ENCODE assay signal across 26 cellular contexts in the genomic region with DNA sequence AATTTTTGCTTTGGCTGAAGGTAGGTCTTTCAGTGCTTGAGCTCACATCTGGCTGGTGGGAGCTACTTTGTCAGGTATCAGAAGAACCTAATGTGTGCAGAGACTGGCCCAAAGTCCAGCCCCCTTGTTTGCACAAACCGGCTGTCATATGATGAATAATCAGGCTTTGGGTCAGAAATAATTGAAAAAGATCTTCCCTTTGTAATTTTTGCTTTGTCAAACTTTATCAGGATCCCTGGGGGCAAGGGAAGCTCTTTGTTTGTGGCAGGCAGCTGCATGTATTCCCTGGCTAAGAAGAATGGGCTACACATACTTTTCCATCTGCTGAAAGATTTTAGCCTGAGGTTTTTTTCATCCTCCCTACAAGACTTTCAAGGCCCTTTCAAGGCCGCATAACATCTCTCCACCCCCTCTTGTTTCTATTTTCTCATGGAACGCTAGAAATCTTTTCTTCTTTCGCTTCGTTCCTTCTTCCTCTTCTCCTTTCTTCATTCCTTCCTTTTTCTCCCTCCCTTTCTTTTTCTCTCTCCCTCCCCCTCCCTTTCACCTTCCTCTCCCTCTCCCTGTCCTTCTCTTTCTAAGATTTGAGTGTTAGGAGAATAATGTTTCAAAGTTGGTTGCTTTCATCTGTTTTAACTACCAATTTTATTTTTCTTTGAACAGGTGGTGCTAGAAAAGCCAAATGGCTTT. TPM values are rescaled to one million over a fixed set of nuclear protein-coding genes. Genes with fewer than 3 reads are reported as not detected.
DNase-seq lines count a peak whose midpoint lies in the region; ATAC-seq and TF ChIP-seq lines count a peak whose summit lies in the region.
"Had no signal": no experiment of that assay in that cellular context is flagged by ENCODE, and none has a peak within 500 bp of the region (broad histone marks: within the 10 kb centered on the region; RNA-seq: fewer than 3 reads in every experiment).

No MANE protein-coding gene starts in this region.

- no peak overlapping the region for H3K4me3 Mint-ChIP-seq in stimulated activated effector memory CD8-positive, alpha-beta T cell treated with anti-CD3 and anti-CD28 coated beads, Interleukin-12 subunit alpha, Interleukin-12 subunit beta, amount 100 ng/mL, for 72 hours
- no peak overlapping the region for H3K4me3 Mint-ChIP-seq in stimulated activated memory B cell treated with anti-CD40 and anti-IgM and Interleukin-4, amounts not matched to agents 10 μg/mL and 1 μg/mL and 100 μg/mL, for 72 hours
- no peak overlapping the region for H3K4me3 Mint-ChIP-seq in activated CD4-positive, alpha-beta memory T cell treated with anti-CD3 and anti-CD28 coated beads, Interleukin-2, amount 10 ng/mL, durations not matched to agents 7 days and 5 days
- no peak overlapping the region for H3K4me3 Mint-ChIP-seq in mesothelial cell of epicardium
- H3K4me3 Mint-ChIP-seq: activated CD4-positive, alpha-beta T cell treated with anti-CD3 and anti-CD28 coated beads, Interleukin-2, amount 10 ng/mL, durations not matched to agents 7 days and 5 days; activated CD8-positive, alpha-beta memory T cell treated with anti-CD3 and anti-CD28 coated beads, Interleukin-2, amount 10 ng/mL, durations not matched to agents 7 days and 5 days; memory B cell; naive B cell; stimulated activated naive B cell treated with anti-CD40 and anti-IgM and Interleukin-4, amounts not matched to agents 10 μg/mL and 1 μg/mL and 100 μg/mL, for 72 hours had no signal

- 61% methylated on average over 5 of the region's 5 CpGs for WGBS in HUES64

- H3K4me1 Mint-ChIP-seq in stimulated activated effector memory CD8-positive, alpha-beta T cell treated with anti-CD3 and anti-CD28 coated beads, Interleukin-12 subunit alpha, Interleukin-12 subunit beta, amount 100 ng/mL, for 72 hours, result no peaks in the 10 kb centered on the region
- H3K4me1 Mint-ChIP-seq in stimulated activated memory B cell treated with anti-CD40 and anti-IgM and Interleukin-4, amounts not matched to agents 10 μg/mL and 1 μg/mL and 100 μg/mL, for 72 hours, result no peaks in the 10 kb centered on the region
- peaks cover 19% of the 10 kb centered on the region for H3K4me1 Mint-ChIP-seq in activated CD4-positive, alpha-beta memory T cell treated with anti-CD3 and anti-CD28 coated beads, Interleukin-2, amount 10 ng/mL, durations not matched to agents 7 days and 5 days
- no peaks in the 10 kb centered on the region for H3K4me1 Mint-ChIP-seq in mesothelial cell of epicardium
- H3K4me1 Mint-ChIP-seq: memory B cell; naive B cell; stimulated activated naive B cell treated with anti-CD40 and anti-IgM and Interleukin-4, amounts not matched to agents 10 μg/mL and 1 μg/mL and 100 μg/mL, for 72 hours had no signal

- no peaks in the 10 kb centered on the region for H3K9me3 Mint-ChIP-seq in stimulated activated effector memory CD8-positive, alpha-beta T cell treated with anti-CD3 and anti-CD28 coated beads, Interleukin-12 subunit alpha, Interleukin-12 subunit beta, amount 100 ng/mL, for 72 hours
- no peaks in the 10 kb centered on the region for H3K9me3 Mint-ChIP-seq in stimulated activated memory B cell treated with anti-CD40 and anti-IgM and Interleukin-4, amounts not matched to agents 10 μg/mL and 1 μg/mL and 100 μg/mL, for 72 hours
- no peaks in the 10 kb centered on the region for H3K9me3 Mint-ChIP-seq in activated CD4-positive, alpha-beta memory T cell treated with anti-CD3 and anti-CD28 coated beads, Interleukin-2, amount 10 ng/mL, durations not matched to agents 7 days and 5 days
- no peaks in the 10 kb centered on the region for H3K9me3 Mint-ChIP-seq in mesothelial cell of epicardium
- H3K9me3 Mint-ChIP-seq: activated CD4-positive, alpha-beta T cell treated with anti-CD3 and anti-CD28 coated beads, Interleukin-2, amount 10 ng/mL, durations not matched to agents 7 days and 5 days; memory B cell; naive B cell; stimulated activated naive B cell treated with anti-CD40 and anti-IgM and Interleukin-4, amounts not matched to agents 10 μg/mL and 1 μg/mL and 100 μg/mL, for 72 hours had no signal

- peak; percentile 5 for DNase-seq in WERI-Rb-1
- peak; percentile 93 for DNase-seq in foreskin melanocyte
- no peak for DNase-seq in stimulated activated effector memory CD8-positive, alpha-beta T cell treated with anti-CD3 and anti-CD28 coated beads, Interleukin-12 subunit alpha, Interleukin-12 subunit beta, amount 100 ng/mL, for 72 hours (ENCODE audit: low spot score in 2 of 2)
- DNase-seq in activated CD4-positive, alpha-beta memory T cell treated with anti-CD3 and anti-CD28 coated beads, Interleukin-2, amount 10 ng/mL, durations not matched to agents 7 days and 5 days, result no peak
- DNase-seq in mesothelial cell of epicardium (ENCODE audit: low spot score in 2 of 2, unreplicated experiment in 2 of 2), result no peak
- DNase-seq: activated CD4-positive, alpha-beta T cell treated with anti-CD3 and anti-CD28 coated beads, Interleukin-2, amount 10 ng/mL, durations not matched to agents 7 days and 5 days; activated CD8-positive, alpha-beta memory T cell treated with anti-CD3 and anti-CD28 coated beads, Interleukin-2, amount 10 ng/mL, durations not matched to agents 7 days and 5 days; activated naive CD4-positive, alpha-beta T cell treated with anti-CD3 and anti-CD28 coated beads, Interleukin-2, amount 50 U/mL, for 16 hours; anterior cingulate cortex; caudate nucleus; head of caudate nucleus; KBM-7; left colon; MG63; naive B cell; NCI-H1694 treated with DMSO at 0.1 percent for 48 hours; stimulated activated naive B cell treated with anti-CD40 and anti-IgM and Interleukin-4, amounts not matched to agents 10 μg/mL and 1 μg/mL and 100 μg/mL, for 72 hours had no signal

- H3K27ac ChIP-seq in HUES64 (ENCODE audit: low read depth, low read length) (peak overlapping the region; percentile 20; the same call in 1 of the 2 replicates), WERI-Rb-1 (no peak overlapping the region)
- H3K27ac ChIP-seq: C4-2B, suprapubic skin, vagina, VCaP had no signal

- peaks cover 6% of the 10 kb centered on the region; the same call in 1 of the 2 replicates for H3K4me1 ChIP-seq in HUES64 (ENCODE audit: insufficient read depth, low read length)

- H3K9me3 ChIP-seq in HUES64 (ENCODE audit: insufficient read depth, low read depth, low read length), result no peaks in the 10 kb centered on the region
- H3K9me3 ChIP-seq in WERI-Rb-1 (ENCODE audit: severe bottlenecking), result no peaks in the 10 kb centered on the region
- H3K9me3 ChIP-seq: MG63, suprapubic skin, vagina had no signal

- ATAC-seq in stimulated activated effector memory CD8-positive, alpha-beta T cell treated with anti-CD3 and anti-CD28 coated beads, Interleukin-12 subunit alpha, Interleukin-12 subunit beta, amount 100 ng/mL, for 72 hours, result no peak
- no peak for ATAC-seq in stimulated activated memory B cell treated with anti-CD40 and anti-IgM and Interleukin-4, amounts not matched to agents 10 μg/mL and 1 μg/mL and 100 μg/mL, for 72 hours
- ATAC-seq: activated CD8-positive, alpha-beta memory T cell treated with anti-CD3 and anti-CD28 coated beads, Interleukin-2, amount 10 ng/mL, durations not matched to agents 7 days and 5 days; GM12878; left colon; stimulated activated naive B cell treated with anti-CD40 and anti-IgM and Interleukin-4, amounts not matched to agents 10 μg/mL and 1 μg/mL and 100 μg/mL, for 72 hours had no signal

- H3K36me3 Mint-ChIP-seq in stimulated activated effector memory CD8-positive, alpha-beta T cell treated with anti-CD3 and anti-CD28 coated beads, Interleukin-12 subunit alpha, Interleukin-12 subunit beta, amount 100 ng/mL, for 72 hours, result no peaks in the 10 kb centered on the region
- no peaks in the 10 kb centered on the region for H3K36me3 Mint-ChIP-seq in stimulated activated memory B cell treated with anti-CD40 and anti-IgM and Interleukin-4, amounts not matched to agents 10 μg/mL and 1 μg/mL and 100 μg/mL, for 72 hours
- peaks cover 3% of the 10 kb centered on the region for H3K36me3 Mint-ChIP-seq in activated CD4-positive, alpha-beta memory T cell treated with anti-CD3 and anti-CD28 coated beads, Interleukin-2, amount 10 ng/mL, durations not matched to agents 7 days and 5 days (ENCODE audit: low read depth)
- H3K36me3 Mint-ChIP-seq in mesothelial cell of epicardium, result peaks cover 31% of the 10 kb centered on the region
- H3K36me3 Mint-ChIP-seq: activated CD8-positive, alpha-beta memory T cell treated with anti-CD3 and anti-CD28 coated beads, Interleukin-2, amount 10 ng/mL, durations not matched to agents 7 days and 5 days had no signal

- no peaks in the 10 kb centered on the region for H3K27me3 Mint-ChIP-seq in stimulated activated memory B cell treated with anti-CD40 and anti-IgM and Interleukin-4, amounts not matched to agents 10 μg/mL and 1 μg/mL and 100 μg/mL, for 72 hours
- H3K27me3 Mint-ChIP-seq in activated CD4-positive, alpha-beta memory T cell treated with anti-CD3 and anti-CD28 coated beads, Interleukin-2, amount 10 ng/mL, durations not matched to agents 7 days and 5 days, result no peaks in the 10 kb centered on the region
- no peaks in the 10 kb centered on the region for H3K27me3 Mint-ChIP-seq in mesothelial cell of epicardium (ENCODE audit: low read depth)
- H3K27me3 Mint-ChIP-seq: activated CD4-positive, alpha-beta T cell treated with anti-CD3 and anti-CD28 coated beads, Interleukin-2, amount 10 ng/mL, durations not matched to agents 7 days and 5 days; activated CD8-positive, alpha-beta memory T cell treated with anti-CD3 and anti-CD28 coated beads, Interleukin-2, amount 10 ng/mL, durations not matched to agents 7 days and 5 days; memory B cell; stimulated activated naive B cell treated with anti-CD40 and anti-IgM and Interleukin-4, amounts not matched to agents 10 μg/mL and 1 μg/mL and 100 μg/mL, for 72 hours had no signal

- no peak overlapping the region for H3K9ac ChIP-seq in HUES64 (ENCODE audit: low read depth, low read length)

- POLR2A ChIA-PET in activated CD4-positive, alpha-beta memory T cell treated with anti-CD3 and anti-CD28 coated beads, Interleukin-2, amount 10 ng/mL, durations not matched to agents 7 days and 5 days (lab: Charles Lee), result no interaction called here

- CTCF ChIA-PET in activated CD4-positive, alpha-beta memory T cell treated with anti-CD3 and anti-CD28 coated beads, Interleukin-2, amount 10 ng/mL, durations not matched to agents 7 days and 5 days (lab: Charles Lee), result interaction anchor here (1.4 kb wide), 1 partner anchor 28 kb away, joined by 3 read pairs; no protein-coding TSS in a partner anchor

- no peak overlapping the region for H3K4me3 ChIP-seq in HUES64 (ENCODE audit: low read length)
- no peak overlapping the region for H3K4me3 ChIP-seq in WERI-Rb-1 (ENCODE audit: low read depth, low read length)
- H3K4me3 ChIP-seq: GM12878, MG63, suprapubic skin, vagina had no signal

- no peaks in the 10 kb centered on the region for H3K27me3 ChIP-seq in HUES64 (ENCODE audit: insufficient read depth, low read length)
- no peaks in the 10 kb centered on the region for H3K27me3 ChIP-seq in WERI-Rb-1 (ENCODE audit: insufficient read depth, low read depth, severe bottlenecking)
- H3K27me3 ChIP-seq: MG63, suprapubic skin, vagina had no signal

- peaks cover 53% of the 10 kb centered on the region for H3K36me3 ChIP-seq in HUES64 (ENCODE audit: insufficient read depth, low read length)
- H3K36me3 ChIP-seq in WERI-Rb-1, result peaks cover 73% of the 10 kb centered on the region

- peak overlapping the region; percentile 27 for H3K27ac Mint-ChIP-seq in stimulated activated effector memory CD8-positive, alpha-beta T cell treated with anti-CD3 and anti-CD28 coated beads, Interleukin-12 subunit alpha, Interleukin-12 subunit beta, amount 100 ng/mL, for 72 hours
- no peak overlapping the region for H3K27ac Mint-ChIP-seq in stimulated activated memory B cell treated with anti-CD40 and anti-IgM and Interleukin-4, amounts not matched to agents 10 μg/mL and 1 μg/mL and 100 μg/mL, for 72 hours
- no peak overlapping the region for H3K27ac Mint-ChIP-seq in activated CD4-positive, alpha-beta memory T cell treated with anti-CD3 and anti-CD28 coated beads, Interleukin-2, amount 10 ng/mL, durations not matched to agents 7 days and 5 days
- H3K27ac Mint-ChIP-seq in mesothelial cell of epicardium, result no peak overlapping the region
- H3K27ac Mint-ChIP-seq: activated CD4-positive, alpha-beta T cell treated with anti-CD3 and anti-CD28 coated beads, Interleukin-2, amount 10 ng/mL, durations not matched to agents 7 days and 5 days; activated CD8-positive, alpha-beta memory T cell treated with anti-CD3 and anti-CD28 coated beads, Interleukin-2, amount 10 ng/mL, durations not matched to agents 7 days and 5 days; memory B cell; naive B cell; stimulated activated naive B cell treated with anti-CD40 and anti-IgM and Interleukin-4, amounts not matched to agents 10 μg/mL and 1 μg/mL and 100 μg/mL, for 72 hours had no signal

- TF ChIP-seq CTCF in WERI-Rb-1 (IDR thresholded peaks at IDR 0.05; ENCODE audit: low read depth, low read length), result no peak
- TF ChIP-seq CTCF in mesothelial cell of epicardium (IDR thresholded peaks at IDR 0.05; ENCODE audit: unreplicated experiment), result no peak

RNA-seq across cellular contexts. Expression of a gene that starts 25.5 kb away (rescaled TPM):
- polyA plus RNA-seq in HUES64 (2013, experiment 1 of 2), result 5.5 TPM
- 6.3 TPM for polyA plus RNA-seq in HUES64 (2013, experiment 2 of 2)
- total RNA-seq in activated CD4-positive, alpha-beta memory T cell treated with anti-CD3 and anti-CD28 coated beads, Interleukin-2, amount 10 ng/mL, durations not matched to agents 7 days and 5 days, result 1 to 10 TPM; 4.5 to 4.9 TPM
- 14.8 to 17.3 TPM (median 17.3 TPM) in 3 replicates for total RNA-seq in mesothelial cell of epicardium

RNA-seq across cellular contexts. Expression of a gene that starts 46.2 kb away (rescaled TPM):
- polyA plus RNA-seq in HUES64 (2013, experiment 1 of 2), result 20.9 TPM
- 17.4 TPM for polyA plus RNA-seq in HUES64 (2013, experiment 2 of 2)
- total RNA-seq in activated CD4-positive, alpha-beta memory T cell treated with anti-CD3 and anti-CD28 coated beads, Interleukin-2, amount 10 ng/mL, durations not matched to agents 7 days and 5 days, result 10 to 100 TPM; 28.9 to 29.6 TPM
- 41.5 to 44.0 TPM (median 43.4 TPM) in 3 replicates for total RNA-seq in mesothelial cell of epicardium

RNA-seq across cellular contexts. Expression of a gene that starts 54.5 kb away (rescaled TPM):
- polyA plus RNA-seq in HUES64 (2013, experiment 1 of 2), result 15.1 TPM
- 16.2 TPM for polyA plus RNA-seq in HUES64 (2013, experiment 2 of 2)
- total RNA-seq in activated CD4-positive, alpha-beta memory T cell treated with anti-CD3 and anti-CD28 coated beads, Interleukin-2, amount 10 ng/mL, durations not matched to agents 7 days and 5 days, result under 1 TPM; 0.43 to 0.96 TPM
- total RNA-seq in mesothelial cell of epicardium, result 37.5 to 39.1 TPM (median 38.9 TPM) in 3 replicates
- total RNA-seq: osteoblast had no signal

Comparison
In these comparisons a context has a peak if more than half of its experiments do, and no peak if none do; other contexts are left out.
1. DNase-seq: peak in WERI-Rb-1 (single experiment) and foreskin melanocyte (single experiment); none in stimulated activated effector memory CD8-positive, alpha-beta T cell treated with anti-CD3 and anti-CD28 coated beads, Interleukin-12 subunit alpha, Interleukin-12 subunit beta, amount 100 ng/mL, for 72 hours (0 of 2), activated CD4-positive, alpha-beta memory T cell treated with anti-CD3 and anti-CD28 coated beads, Interleukin-2, amount 10 ng/mL, durations not matched to agents 7 days and 5 days (single experiment) and mesothelial cell of epicardium (0 of 2).
2. RNA of a gene that starts 54.5 kb away (total RNA-seq): 37.5 to 39.1 TPM in mesothelial cell of epicardium; 0.43 to 0.96 TPM in activated CD4-positive, alpha-beta memory T cell treated with anti-CD3 and anti-CD28 coated beads, Interleukin-2, amount 10 ng/mL, durations not matched to agents 7 days and 5 days; every median in the first group is over 10 times any median in the second.